ENCODE assay signal across 1 cellular context in the genomic region with DNA sequence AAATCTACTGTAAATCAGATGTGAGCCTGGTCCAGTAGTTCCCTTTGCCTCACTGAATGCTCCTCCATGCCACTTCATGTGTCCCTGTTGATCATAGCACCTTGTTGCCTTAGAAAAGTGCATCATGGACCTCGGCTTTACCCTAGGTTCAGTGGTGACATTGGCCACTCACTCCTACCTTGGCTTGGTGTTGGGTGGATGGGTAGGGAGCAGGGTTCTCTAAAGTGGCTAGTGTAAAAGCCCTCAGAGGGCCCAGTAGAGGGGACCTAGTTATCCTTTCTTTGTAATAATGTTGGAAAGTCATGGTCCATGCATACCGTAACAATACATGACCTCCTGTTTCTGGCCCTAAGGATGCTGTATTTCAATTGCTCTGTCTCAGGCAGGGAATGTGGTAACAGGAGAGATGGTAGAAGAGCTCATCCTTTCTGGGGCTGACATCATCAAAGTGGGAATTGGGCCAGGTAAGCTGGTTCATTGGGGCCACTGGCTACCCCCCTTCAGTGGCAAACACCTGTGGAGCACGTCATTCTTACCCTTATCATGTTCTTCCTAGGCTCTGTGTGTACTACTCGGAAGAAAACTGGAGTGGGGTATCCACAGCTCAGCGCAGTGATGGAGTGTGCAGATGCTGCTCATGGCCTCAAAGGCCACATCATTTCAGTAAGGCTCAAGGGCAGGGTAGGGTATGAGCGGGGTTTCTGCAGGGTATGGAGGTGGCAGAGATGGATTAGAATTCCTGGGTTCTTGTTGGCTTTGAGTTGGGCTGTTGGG.
A peak's percentile ranks its signal among the peaks of the same experiment; 100 is the strongest.
TF ChIP-seq lines count a peak whose summit lies in the region.

No MANE protein-coding gene starts in this region.

TF ChIP-seq in HepG2, 621 proteins besides CTCF, POLR2A, EP300 and RAD21 (continued from another document):
- TF ChIP-seq TFDP2 (CRISPR knock-in tag; IDR thresholded peaks at IDR 0.05) (no peak), KLF12 (CRISPR knock-in tag; IDR thresholded peaks at IDR 0.05; ENCODE audit: borderline replicate concordance) (no peak), KLF9 (CRISPR knock-in tag; IDR thresholded peaks at IDR 0.05; ENCODE audit: low read depth) (no peak), ZNF549 (CRISPR knock-in tag; IDR thresholded peaks at IDR 0.05) (no peak), SNRNP70 (IDR thresholded peaks at IDR 0.05; ENCODE audit: low read depth, low read length) (no peak), ZNF850 (CRISPR knock-in tag; conservative IDR thresholded peaks at IDR 0.05) (no peak), ZZZ3 (CRISPR knock-in tag; IDR thresholded peaks at IDR 0.05; ENCODE audit: borderline replicate concordance) (no peak), NFIB (CRISPR knock-in tag; IDR thresholded peaks at IDR 0.05; ENCODE audit: borderline replicate concordance) (0 out of 2 replicates have a peak, but pooled peaks have one; percentile 47), MXD4 (CRISPR knock-in tag; IDR thresholded peaks at IDR 0.05) (no peak)
